8 cellular contexts compared by ENCODE assay signal in genomic region chr10:21516270-21517131, GRCh38.
A peak's percentile ranks its signal among the peaks of the same experiment; 100 is the strongest.
DNase-seq lines count a peak whose midpoint lies in the region; ATAC-seq lines count a peak whose summit lies in the region.

No MANE protein-coding gene starts in this region.

- no peak overlapping the region for H2AFZ ChIP-seq in neuron (ENCODE audit: low read depth, low read length)

- ATAC-seq in HG02763 (IDR thresholded peaks at IDR 0.05; ENCODE audit: unreplicated experiment) = peak; percentile 58

- peaks cover 45% of the 10 kb centered on the region for H3K36me3 ChIP-seq in neuron (ENCODE audit: insufficient read depth, low read length)

- H3K27me3 ChIP-seq in neuron (ENCODE audit: insufficient read depth, low read length) = no peaks in the 10 kb centered on the region

- peak overlapping the region; percentile 100 for H3K4me3 ChIP-seq in neuron (ENCODE audit: low read length)

- DNase-seq in SIG-M5 treated with dmso at 0.1 percent for 504 hours (lab: John Stamatoyannopoulos, UW; ENCODE audit: unreplicated experiment) = peak; percentile 28
- DNase-seq in SIG-M5 (lab: John Stamatoyannopoulos, UW) = no peak
- peak; percentile 30 for DNase-seq in NCI-H774 (lab: John Stamatoyannopoulos, UW)
- DNase-seq in activated naive CD4-positive, alpha-beta T cell treated with Interleukin-2 at 50 U/mL for 16 hours = peak; percentile 54
- peak; percentile 29 for DNase-seq in foreskin melanocyte
- DNase-seq in DMS79 (lab: John Stamatoyannopoulos, UW) = no peak

- no peaks in the 10 kb centered on the region for H3K9me3 ChIP-seq in neuron (ENCODE audit: low read length)

- H3K4me1 ChIP-seq in neuron (ENCODE audit: insufficient read depth, low read length) = peaks cover 30% of the 10 kb centered on the region

Comparison
In these comparisons a context has a peak if more than half of its experiments do, and no peak if none do; other contexts are left out.
1. DNase-seq: peak in SIG-M5 treated with dmso at 0.1 percent for 504 hours (single experiment), NCI-H774 (single experiment), activated naive CD4-positive, alpha-beta T cell treated with Interleukin-2 at 50 U/mL for 16 hours (single experiment) and foreskin melanocyte (single experiment); none in SIG-M5 (single experiment) and DMS79 (single experiment).